ENCODE assay signal across 26 cellular contexts in the genomic region with DNA sequence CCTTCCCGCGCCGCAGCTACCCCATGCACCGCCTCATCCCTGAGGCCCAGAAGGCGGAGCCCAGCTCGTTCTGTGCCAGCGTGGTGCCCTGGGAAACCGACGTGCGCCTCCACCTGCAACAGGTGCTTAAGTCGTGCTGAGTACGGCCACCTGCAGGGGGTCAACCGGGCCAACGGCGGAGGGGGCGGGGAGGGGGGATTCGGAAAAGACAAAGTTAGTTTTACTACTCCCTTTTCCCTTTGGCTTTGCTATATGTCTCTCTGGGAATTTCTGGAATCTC.
"Had no signal": no experiment of that assay in that cellular context is flagged by ENCODE, and none has a peak within 500 bp of the region (broad histone marks: within the 10 kb centered on the region; RNA-seq: fewer than 3 reads in every experiment).

No MANE protein-coding gene starts in this region.

- DNase-seq: activated CD4-positive, alpha-beta T cell treated with anti-CD3 and anti-CD28 coated beads, Interleukin-2, amount 50 U/mL, for 4 hours; activated CD8-positive, alpha-beta memory T cell treated with anti-CD3 and anti-CD28 coated beads, Interleukin-2, amount 50 U/mL, for 48 hours; activated CD8-positive, alpha-beta T cell treated with anti-CD3 and anti-CD28 coated beads, Interleukin-2, amount 10 ng/mL, durations not matched to agents 7 days and 5 days; activated naive CD4-positive, alpha-beta T cell treated with anti-CD3 and anti-CD28 coated beads, Interleukin-2, amount 50 U/mL, for 16 hours; activated naive CD8-positive, alpha-beta T cell treated with anti-CD3 and anti-CD28 coated beads, Interleukin-2, amount 10 ng/mL, durations not matched to agents 7 days and 5 days; activated T-cell treated with anti-CD3 and anti-CD28 coated beads, Interleukin-2, amount 50 U/mL, for 1 hour; anterior cingulate cortex; caudate nucleus; MM.1S; NCI-H1105; NCI-H1436 treated with DMSO at 0.1 percent for 48 hours; NCI-H187; NCI-H2081; NCI-H510A treated with DMSO at 0.1 percent for 48 hours; NCI-H69; NK-92 treated with Interleukin-12 subunit alpha and Interleukin-12 subunit beta, amount 100 ng/mL, for 24 hours; OCI-M1; RPMI8226; T-cell; T-helper 2 cell; T1000 had no signal

- H3K4me1 Mint-ChIP-seq: activated naive CD8-positive, alpha-beta T cell treated with anti-CD3 and anti-CD28 coated beads, Interleukin-2, amount 10 ng/mL, durations not matched to agents 7 days and 5 days; T-cell had no signal

- H3K27me3 ChIP-seq: adrenal gland had no signal

- H3K27me3 Mint-ChIP-seq: activated naive CD8-positive, alpha-beta T cell treated with anti-CD3 and anti-CD28 coated beads, Interleukin-2, amount 10 ng/mL, durations not matched to agents 7 days and 5 days; T-cell had no signal

- H3K27ac ChIP-seq: adrenal gland, SK-N-MC had no signal

- H3K4me3 ChIP-seq: adrenal gland, SK-N-MC had no signal

- H3K9me3 Mint-ChIP-seq: activated naive CD8-positive, alpha-beta T cell treated with anti-CD3 and anti-CD28 coated beads, Interleukin-2, amount 10 ng/mL, durations not matched to agents 7 days and 5 days; T-cell had no signal

- H3K27ac Mint-ChIP-seq: activated CD8-positive, alpha-beta T cell treated with anti-CD3 and anti-CD28 coated beads, Interleukin-2, amount 10 ng/mL, durations not matched to agents 7 days and 5 days; activated naive CD8-positive, alpha-beta T cell treated with anti-CD3 and anti-CD28 coated beads, Interleukin-2, amount 10 ng/mL, durations not matched to agents 7 days and 5 days; T-cell had no signal

- H3K36me3 ChIP-seq: adrenal gland had no signal

- H3K4me3 Mint-ChIP-seq: activated CD8-positive, alpha-beta T cell treated with anti-CD3 and anti-CD28 coated beads, Interleukin-2, amount 10 ng/mL, durations not matched to agents 7 days and 5 days; activated naive CD8-positive, alpha-beta T cell treated with anti-CD3 and anti-CD28 coated beads, Interleukin-2, amount 10 ng/mL, durations not matched to agents 7 days and 5 days; T-cell had no signal

- H3K9me3 ChIP-seq: adrenal gland had no signal

- ATAC-seq: activated CD4-positive, CD25-positive, alpha-beta regulatory T cell treated with anti-CD3 and anti-CD28 coated beads, Interleukin-2, amount 50 U/mL, for 24 hours; activated CD8-positive, alpha-beta T cell treated with anti-CD3 and anti-CD28 coated beads, Interleukin-2, amount 10 ng/mL, durations not matched to agents 7 days and 5 days; Panc1; Right ventricle myocardium inferior; T-cell had no signal
